9 cellular contexts compared by ENCODE assay signal in genomic region chr6:56764081-56764566, GRCh38.
DNase-seq lines count a peak whose midpoint lies in the region; ATAC-seq, FAIRE-seq and TF ChIP-seq lines count a peak whose summit lies in the region.
"Had no signal": no experiment of that assay in that cellular context is flagged by ENCODE, and none has a peak within 500 bp of the region (broad histone marks: within the 10 kb centered on the region; RNA-seq: fewer than 3 reads in every experiment).

No MANE protein-coding gene starts in this region.

- H2AFZ ChIP-seq in K562 (ENCODE audit: low read depth, low read length): no peak overlapping the region

- no peak overlapping the region for H3K4me2 ChIP-seq in K562 (ENCODE audit: insufficient read depth, low read length)
- H3K4me2 ChIP-seq: BLaER1 had no signal

- no peak for TF ChIP-seq POLR2A in K562 (conservative IDR thresholded peaks at IDR 0.05)

- TF ChIP-seq RAD21 in K562 (CRISPR knock-in tag; conservative IDR thresholded peaks at IDR 0.05 in 1 of 2, IDR thresholded peaks at IDR 0.05 in 1 of 2): peak in 1 of 2 experiments; percentile 40; a peak in 2 of 4 replicates

- WGBS in K562 (ENCODE audit: insufficient coverage, low coverage, missing lambda C conversion rate): 5% methylated on average over 3 of the region's 3 CpGs

- POLR2A ChIA-PET in K562 (lab: Yijun Ruan, JAX): no interaction called here

- no peaks in the 10 kb centered on the region for H3K4me1 ChIP-seq in K562 (replicated peaks in 1 of 2; ENCODE audit: control insufficient read depth in 2 of 2, insufficient read depth in 2 of 2, low read length in 2 of 2)

- TF ChIP-seq CTCF in K562 (IDR thresholded peaks at IDR 0.05 in 2 of 3, conservative IDR thresholded peaks at IDR 0.05 in 1 of 3; ENCODE audit: insufficient read depth in 2 of 3, low read depth in 1 of 3, low read length in 3 of 3): peak; percentile 27 to 47 (median 31); a peak in 4 of 6 replicates

- ATAC-seq in K562: peak; percentile 82

- H3K9me3 ChIP-seq in K562 (replicated peaks; ENCODE audit: control insufficient read depth, insufficient read depth, low read depth, low read length): no peaks in the 10 kb centered on the region
- H3K9me3 ChIP-seq: BLaER1 had no signal

- FAIRE-seq in K562 (lab: Jason Lieb, UNC): peak; percentile 71

- intact Hi-C loops in K562 (cut with micrococcal nuclease): no loop called here

- no TSS peak for BruUV-seq in K562 (replicated peaks; lab: Mats Ljungman, UMichigan)

- H3K27me3 ChIP-seq in K562 (ENCODE audit: control insufficient read depth in 2 of 2, insufficient read depth in 2 of 2, low read length in 2 of 2): no peaks in the 10 kb centered on the region; a peak in 1 of 5 replicates
- H3K27me3 ChIP-seq: BLaER1 had no signal

- no peak overlapping the region for H3K9ac ChIP-seq in K562 (ENCODE audit: insufficient read depth in 1 of 2, low read depth in 2 of 2, low read length in 2 of 2)
- H3K9ac ChIP-seq: BLaER1 had no signal

- DNase-seq in NCI-H1105 treated with DMSO at 0.1 percent for 48 hours (lab: John Stamatoyannopoulos, UW): peak; percentile 18
- DNase-seq in NCI-H1105 (lab: John Stamatoyannopoulos, UW): no peak
- peak; percentile 47 for DNase-seq in H4 (ENCODE audit: low spot score)
- DNase-seq in LHCN-M2 (ENCODE audit: low read depth): peak; percentile 60
- DNase-seq in K562 (ENCODE audit: extremely low read depth in 1 of 4, low spot score in 3 of 4): peak in 3 of 4 experiments; percentile 7 to 25 (median 9)
- peak; percentile 40 for DNase-seq in left kidney (ENCODE audit: low read depth, low spot score)
- DNase-seq in mesenteric fat pad (ENCODE audit: low spot score): no peak
- DNase-seq in COLO829 (ENCODE audit: low spot score): no peak

- in situ Hi-C loops in K562 (cut with MboI): no loop called here

- no peaks in the 10 kb centered on the region for H4K20me1 ChIP-seq in K562 (replicated peaks; ENCODE audit: control insufficient read depth, insufficient read depth, low read length)

- no peak overlapping the region for H3K27ac ChIP-seq in K562 (ENCODE audit: extremely low read depth, low read depth, low read length)
- H3K27ac ChIP-seq: BLaER1 had no signal

- no peaks in the 10 kb centered on the region for H3K9me1 ChIP-seq in K562 (ENCODE audit: control insufficient read depth, insufficient read depth, low read length)

- H3K36me3 ChIP-seq in K562 (ENCODE audit: control insufficient read depth, insufficient read depth, low read length): no peaks in the 10 kb centered on the region
- H3K36me3 ChIP-seq: BLaER1 had no signal

- no peaks in the 10 kb centered on the region for H3K79me2 ChIP-seq in K562 (ENCODE audit: control insufficient read depth, insufficient read depth, low read length)

- H3K4me3 ChIP-seq in K562: no peak overlapping the region
- H3K4me3 ChIP-seq: BLaER1 had no signal

- TF ChIP-seq EP300 in K562 (IDR thresholded peaks at IDR 0.05; ENCODE audit: low read length): no peak

- CTCF ChIA-PET in K562 (lab: Yijun Ruan, JAX; ENCODE audit: low intra/inter-chr PET ratio): no interaction called here

TF ChIP-seq in K562, 482 proteins besides CTCF, POLR2A, EP300 and RAD21:
- no peak for TF ChIP-seq ZNF76 (CRISPR knock-in tag; IDR thresholded peaks at IDR 0.05; ENCODE audit: borderline replicate concordance)
- peak; percentile 88 for TF ChIP-seq MAFG (tag; conservative IDR thresholded peaks at IDR 0.05)
- TF ChIP-seq ZNF316 (IDR thresholded peaks at IDR 0.05): peak; percentile 71
- no peak for TF ChIP-seq POLR2B (IDR thresholded peaks at IDR 0.05; ENCODE audit: low read depth, partially characterized antibody)
- no peak for TF ChIP-seq HNRNPLL (IDR thresholded peaks at IDR 0.05; ENCODE audit: low read depth, low read length, poor library complexity, severe bottlenecking)
- TF ChIP-seq ZNF57 (CRISPR knock-in tag; IDR thresholded peaks at IDR 0.05): no peak
- no peak for TF ChIP-seq PKNOX1 (IDR thresholded peaks at IDR 0.05)
- no peak for TF ChIP-seq HNRNPL (IDR thresholded peaks at IDR 0.05; ENCODE audit: low read depth, low read length)
- TF ChIP-seq MAFK (IDR thresholded peaks at IDR 0.05; ENCODE audit: low read length): 0 out of 2 replicates have a peak, but pooled peaks have one; percentile 9
- no peak for TF ChIP-seq BRF1 (IDR thresholded peaks at IDR 0.05; ENCODE audit: borderline replicate concordance, extremely low read depth, insufficient read length)
- TF ChIP-seq IRF1 (CRISPR knock-in tag; IDR thresholded peaks at IDR 0.05; ENCODE audit: borderline replicate concordance): no peak
- peak; percentile 76 for TF ChIP-seq NFE2 (IDR thresholded peaks at IDR 0.05; ENCODE audit: low read depth)
- no peak for TF ChIP-seq SAFB (IDR thresholded peaks at IDR 0.05; ENCODE audit: borderline replicate concordance, low read depth, low read length)
- no peak for TF ChIP-seq HNRNPK (IDR thresholded peaks at IDR 0.05; ENCODE audit: low read depth, low read length, poor library complexity, severe bottlenecking)
- no peak for TF ChIP-seq ZNF445 (CRISPR knock-in tag; IDR thresholded peaks at IDR 0.05; ENCODE audit: low read depth)
- TF ChIP-seq MIER1 (IDR thresholded peaks at IDR 0.05; ENCODE audit: low read depth): no peak
- TF ChIP-seq MAFF (IDR thresholded peaks at IDR 0.05; ENCODE audit: low read length): peak; percentile 19; the same call in 1 of the 2 replicates
- no peak for TF ChIP-seq ETV5 (CRISPR knock-in tag; IDR thresholded peaks at IDR 0.05; ENCODE audit: low read depth)
- TF ChIP-seq ZFPM2 (CRISPR knock-in tag; IDR thresholded peaks at IDR 0.05): no peak
- TF ChIP-seq CCAR2 (IDR thresholded peaks at IDR 0.05; ENCODE audit: low read depth, low read length): no peak
- no peak for TF ChIP-seq BACH1 (tag; IDR thresholded peaks at IDR 0.05)
- TF ChIP-seq C11orf30 (IDR thresholded peaks at IDR 0.05; ENCODE audit: low read depth): peak; percentile 73; the same call in 1 of the 2 replicates
TF ChIP-seq in K562: peak in this region for 6.

Comparison
In these comparisons a context has a peak if more than half of its experiments do, and no peak if none do; other contexts are left out.
1. DNase-seq: peak in NCI-H1105 treated with DMSO at 0.1 percent for 48 hours (single experiment), H4 (single experiment), LHCN-M2 (single experiment), K562 (3 of 4) and left kidney (single experiment); none in NCI-H1105 (single experiment), mesenteric fat pad (single experiment) and COLO829 (single experiment).